16 cellular contexts compared by ENCODE assay signal in the genomic region with DNA sequence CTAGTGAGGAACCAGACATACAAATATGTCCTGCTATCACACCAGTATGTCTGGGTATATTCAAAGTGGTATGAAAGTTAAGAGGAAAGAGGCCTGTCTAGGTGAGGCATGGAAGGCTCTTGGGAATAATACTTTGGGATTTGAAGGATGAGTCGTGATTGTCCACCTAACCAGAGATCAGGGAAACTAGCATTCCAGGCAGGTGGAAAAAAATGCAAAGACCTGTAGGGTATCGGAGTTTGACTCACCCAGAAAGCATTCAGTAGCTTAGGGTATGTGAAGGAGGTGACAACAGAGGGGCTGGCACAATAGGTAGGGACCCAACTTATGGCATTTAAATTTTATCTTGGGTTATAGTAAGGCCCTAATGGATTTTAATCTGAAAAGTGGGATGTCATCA. TPM values are rescaled to one million over a fixed set of nuclear protein-coding genes. Genes with fewer than 3 reads are reported as not detected.
DNase-seq lines count a peak whose midpoint lies in the region; ATAC-seq and TF ChIP-seq lines count a peak whose summit lies in the region.
"Had no signal": no experiment of that assay in that cellular context is flagged by ENCODE, and none has a peak within 500 bp of the region (broad histone marks: within the 10 kb centered on the region; RNA-seq: fewer than 3 reads in every experiment).

No MANE protein-coding gene starts in this region.

- H4K20me1 ChIP-seq in HCT116 (ENCODE audit: insufficient read depth) = no peaks in the 10 kb centered on the region

- peaks cover 24 to 57% of the 10 kb centered on the region in 2 donors for H3K36me3 Mint-ChIP-seq in CD4-positive, alpha-beta memory T cell
- H3K36me3 Mint-ChIP-seq in brain (peaks cover 53% of the 10 kb centered on the region), nephron (ENCODE audit: low read depth) (peaks cover 35% of the 10 kb centered on the region)

- peaks cover 18% of the 10 kb centered on the region for H3K36me3 ChIP-seq in CD4-positive, alpha-beta memory T cell (ENCODE audit: insufficient read depth, low read length)
- peaks cover 15 to 16% of the 10 kb centered on the region in 2 experiments; a peak in 3 of 4 replicates for H3K36me3 ChIP-seq in HCT116 (ENCODE audit: control insufficient read depth in 1 of 2, insufficient read depth in 2 of 2, low read length in 2 of 2)
- peaks cover 0 to 23% (median 10%) of the 10 kb centered on the region in 4 donors for H3K36me3 ChIP-seq in transverse colon

- H2AFZ ChIP-seq in HCT116 (ENCODE audit: low read depth, low read length, poor library complexity, severe bottlenecking) = no peak overlapping the region

- RAD21 ChIA-PET in HCT116 (lab: Charles Lee; ENCODE audit: low non-redundant PET in 1 of 2, low total read pairs in 2 of 2, uncharacterized antibody in 2 of 2, unreplicated experiment in 2 of 2) = interaction anchor here in 1 of 2 experiments (0.6 kb wide), 1 partner anchor 549 kb away, joined by 3 read pairs; no protein-coding TSS in a partner anchor

- H3K27me3 Mint-ChIP-seq in CD4-positive, alpha-beta memory T cell = no peaks in the 10 kb centered on the region
- H3K27me3 Mint-ChIP-seq in brain (peaks cover 13% of the 10 kb centered on the region), nephron (ENCODE audit: low read depth) (no peaks in the 10 kb centered on the region)

- H3K27ac Mint-ChIP-seq in CD4-positive, alpha-beta memory T cell = peak overlapping the region in 6 of 7 donors; percentile 44 to 95 (median 90)
- peak overlapping the region in 2 of 5 experiments; percentile 44 to 92 for H3K27ac Mint-ChIP-seq in brain
- peak overlapping the region; percentile 1 to 90 (median 44) for H3K27ac Mint-ChIP-seq in nephron

- POLR2A ChIA-PET in CD4-positive, alpha-beta memory T cell (lab: Charles Lee; ENCODE audit: partially characterized antibody) = interaction anchor here (1.8 to 5.7 kb wide), 3 partner anchors 65 to 758 kb away, joined by 6 to 40 read pairs (median 37); partner anchors contain the start of genes RBM28, SND1 and ZNF800
- POLR2A ChIA-PET in HCT116 (lab: Charles Lee) = no interaction called here

- peaks cover 67% of the 10 kb centered on the region for H3K4me1 ChIP-seq in CD4-positive, alpha-beta memory T cell (ENCODE audit: insufficient read depth, low read length)
- H3K4me1 ChIP-seq in HCT116 (ENCODE audit: control insufficient read depth in 1 of 2, insufficient read depth in 2 of 2, low read length in 2 of 2) (peaks cover 19 to 41% of the 10 kb centered on the region in 2 experiments; a peak in 3 of 4 replicates), transverse colon (peaks cover 25 to 60% (median 45%) of the 10 kb centered on the region in 4 donors)

- CTCF ChIA-PET in CD4-positive, alpha-beta memory T cell (lab: Charles Lee; ENCODE audit: partially characterized antibody) = interaction anchor here (0.9 kb wide), 1 partner anchor 550 kb away, joined by 3 read pairs; no protein-coding TSS in a partner anchor
- CTCF ChIA-PET in HCT116 (lab: Charles Lee) = no interaction called here

- WGBS in transverse colon (ENCODE audit: low coverage in 1 of 2), 2 donors = 93 to 94% methylated on average over 2 of the region's 2 CpGs
- WGBS in lower leg skin, 2 donors = 95 to 96% methylated on average over 2 of the region's 2 CpGs

- no peak for TF ChIP-seq EP300 in transverse colon (IDR thresholded peaks at IDR 0.05; ENCODE audit: low read depth)

- BruUV-seq in HCT116 (replicated peaks; lab: Mats Ljungman, UMichigan) = no TSS peak

- DNase-seq in CD4-positive, alpha-beta memory T cell = no peak
- DNase-seq in HCT116 (ENCODE audit: low read depth, low spot score) (no peak), transverse colon (no peak), NCI-H1436 treated with DMSO at 0.1 percent for 48 hours (lab: John Stamatoyannopoulos, UW) (no peak), lower leg skin (ENCODE audit: low spot score in 2 of 2) (no peak), HK-2 (ENCODE audit: unreplicated experiment) (no peak)
- DNase-seq: activated CD4-positive, CD25-positive, alpha-beta regulatory T cell treated with anti-CD3 and anti-CD28 coated beads, Interleukin-2, amount 50 U/mL, for 72 hours; activated gamma-delta T cell treated with Interleukin-2 at 50 U/mL for 16 hours; KBM-7; NCI-H2081; NCI-H748 treated with DMSO at 0.1 percent for 48 hours; SHP77 treated with DMSO at 0.1 percent for 48 hours had no signal

- peak overlapping the region; percentile 89 to 96 (median 93) for H3K4me3 Mint-ChIP-seq in CD4-positive, alpha-beta memory T cell
- H3K4me3 Mint-ChIP-seq in brain = peak overlapping the region; percentile 93 to 98 (median 96)
- H3K4me3 Mint-ChIP-seq in nephron = peak overlapping the region; percentile 94 to 95 (median 95)

- no peak for TF ChIP-seq RAD21 in HCT116 (IDR thresholded peaks at IDR 0.05; ENCODE audit: low read depth)

- H3K4me2 ChIP-seq in HCT116 (ENCODE audit: low read length) = peak overlapping the region; percentile 77

- peaks cover 43% of the 10 kb centered on the region for H3K79me2 ChIP-seq in HCT116 (ENCODE audit: insufficient read depth, low read length)

- TF ChIP-seq POLR2A in HCT116 (IDR thresholded peaks at IDR 0.05; ENCODE audit: borderline replicate concordance, extremely low read depth, insufficient read depth, insufficient read length) (no peak), transverse colon (IDR thresholded peaks at IDR 0.05) (no peak), lower leg skin (IDR thresholded peaks at IDR 0.05) (no peak)

- in situ Hi-C loops in transverse colon (cut with MboI; ENCODE audit: low pct_ligation_motif_present in 1 of 4, low pct_unique_long_range_greater_than_20kb in 1 of 4, low sequenced_read_pairs in 3 of 4) = no loop called here

- no peaks in the 10 kb centered on the region for H3K9me2 ChIP-seq in HCT116 (ENCODE audit: insufficient read depth)

- TF ChIP-seq CTCF in HCT116 (IDR thresholded peaks at IDR 0.05 in 2 of 3, conservative IDR thresholded peaks at IDR 0.05 in 1 of 3; ENCODE audit: borderline replicate concordance in 1 of 3, insufficient read depth in 1 of 3, low read depth in 2 of 3, low read length in 2 of 3) (no peak), brain (conservative IDR thresholded peaks at IDR 0.05) (no peak), nephron (IDR thresholded peaks at IDR 0.05; ENCODE audit: unreplicated experiment in 3 of 3) (no peak), transverse colon (IDR thresholded peaks at IDR 0.05) (no peak), lower leg skin (IDR thresholded peaks at IDR 0.05) (no peak)

- H3K27me3 ChIP-seq in CD4-positive, alpha-beta memory T cell (ENCODE audit: insufficient read depth, low read length) = no peaks in the 10 kb centered on the region
- H3K27me3 ChIP-seq in HCT116 (ENCODE audit: insufficient read depth, low read length) (no peaks in the 10 kb centered on the region), transverse colon (no peaks in the 10 kb centered on the region)

- no peaks in the 10 kb centered on the region for H3K9me3 Mint-ChIP-seq in CD4-positive, alpha-beta memory T cell
- peaks cover 0 to 3% (median 0%) of the 10 kb centered on the region in 5 experiments for H3K9me3 Mint-ChIP-seq in brain
- no peaks in the 10 kb centered on the region for H3K9me3 Mint-ChIP-seq in nephron

- H3K9ac ChIP-seq in HCT116 (ENCODE audit: low read length) = no peak overlapping the region

- H3K4me3 ChIP-seq in CD4-positive, alpha-beta memory T cell (ENCODE audit: low read length in 2 of 2) = no peak overlapping the region
- H3K4me3 ChIP-seq in HCT116 (replicated peaks in 1 of 2; ENCODE audit: low read depth in 1 of 2, low read length in 2 of 2) (peak overlapping the region in 1 of 2 experiments; percentile 94; a peak in 1 of 4 replicates), transverse colon (no peak overlapping the region), lower leg skin (ENCODE audit: low read depth, poor library complexity, severe bottlenecking) (no peak overlapping the region)

- ATAC-seq in HCT116 = no peak

- H3K4me1 Mint-ChIP-seq in CD4-positive, alpha-beta memory T cell = peaks cover 38 to 80% (median 65%) of the 10 kb centered on the region in 4 donors
- H3K4me1 Mint-ChIP-seq in brain = peaks cover 73% of the 10 kb centered on the region
- H3K4me1 Mint-ChIP-seq in nephron = peaks cover 48% of the 10 kb centered on the region

- H3K27ac ChIP-seq in CD4-positive, alpha-beta memory T cell (ENCODE audit: low read depth, low read length) = no peak overlapping the region
- no peak overlapping the region for H3K27ac ChIP-seq in HCT116 (ENCODE audit: low read depth, low read length)
- peak overlapping the region in 1 of 4 donors; percentile 94 for H3K27ac ChIP-seq in transverse colon

- H3K9me3 ChIP-seq in CD4-positive, alpha-beta memory T cell (ENCODE audit: control insufficient read depth in 1 of 2, low read length in 2 of 2) = no peaks in the 10 kb centered on the region
- no peaks in the 10 kb centered on the region for H3K9me3 ChIP-seq in HCT116 (ENCODE audit: control insufficient read depth in 1 of 2, insufficient read depth in 1 of 2, low read depth in 1 of 2, low read length in 2 of 2)
- no peaks in the 10 kb centered on the region for H3K9me3 ChIP-seq in transverse colon
- H3K9me3 ChIP-seq: thoracic aorta had no signal

- intact Hi-C loops in CD4-positive, alpha-beta memory T cell (cut with micrococcal nuclease) = loop anchor here (5.0 kb wide), 3 partner anchors 239 to 871 kb away; partner anchors contain the start of genes GRM8 and HILPDA
- intact Hi-C loops in HCT116 (cut with micrococcal nuclease) (loop anchor here (5.0 kb wide), 2 partner anchors 66 to 194 kb away; partner anchors contain the start of genes SND1 and ZNF800), transverse colon (cut with DNase I; ENCODE audit: low total_unique reads) (no loop called here), lower leg skin (cut with DNase I; ENCODE audit: low total_unique reads) (no loop called here)

RNA-seq across cellular contexts. Expression of gene GCC1, which starts 0.9 kb away (rescaled TPM):
- 10 to 100 TPM; 29.1 to 30.0 TPM for total RNA-seq in CD4-positive, alpha-beta memory T cell
- polyA plus RNA-seq in CD4-positive, alpha-beta memory T cell = 10 to 100 TPM in 1 of 2 donors, 1 to 10 TPM in 1; 7.9 to 20.7 TPM
- 17.9 TPM for total RNA-seq in HCT116 (2021; ENCODE audit: unreplicated experiment)
- polyA plus RNA-seq in HCT116 (2012) = 14.3 and 15.8 TPM in 2 replicates
- 9.7 TPM for polyA plus RNA-seq in brain (ENCODE audit: insufficient read depth, low read depth, low replicate concordance)
- total RNA-seq in transverse colon = 10 to 100 TPM; 10.3 to 20.5 (median 18.9) TPM
- 10 to 100 TPM; 20.2 to 27.2 (median 22.1) TPM for total RNA-seq in lower leg skin

RNA-seq across cellular contexts. Expression of gene ARF5, which starts 1.9 kb away (rescaled TPM):
- total RNA-seq in CD4-positive, alpha-beta memory T cell = 10 to 100 TPM; 93.2 to 95.5 TPM
- polyA plus RNA-seq in CD4-positive, alpha-beta memory T cell = 100 to 1,000 TPM; 167 to 228 TPM
- 204 TPM for total RNA-seq in HCT116 (2021; ENCODE audit: unreplicated experiment)
- 281 and 294 TPM in 2 replicates for polyA plus RNA-seq in HCT116 (2012)
- 328 TPM for polyA plus RNA-seq in brain (ENCODE audit: insufficient read depth, low read depth, low replicate concordance)
- 100 to 1,000 TPM in 3 of 4 donors, 10 to 100 TPM in 1; 70.1 to 379 (median 194) TPM for total RNA-seq in transverse colon
- total RNA-seq in lower leg skin = 100 to 1,000 TPM; 187 to 270 (median 237) TPM

RNA-seq across cellular contexts. Expression of gene FSCN3, which starts 7.2 kb away (rescaled TPM):
- 1 to 10 TPM; 4.9 to 5.1 TPM for total RNA-seq in CD4-positive, alpha-beta memory T cell
- polyA plus RNA-seq in CD4-positive, alpha-beta memory T cell = 1 to 10 TPM in 1 of 2 donors, under 1 TPM in 1; 0.60 to 1.7 TPM
- total RNA-seq in HCT116 (2021; ENCODE audit: unreplicated experiment) = 1.0 TPM
- 0.16 and 0.39 TPM in 2 replicates for polyA plus RNA-seq in HCT116 (2012)
- 1.3 TPM for polyA plus RNA-seq in brain (ENCODE audit: insufficient read depth, low read depth, low replicate concordance)
- 1 to 10 TPM in 1 of 4 donors, under 1 TPM in 1, not detected in 2; 0.79 to 3.4 TPM for total RNA-seq in transverse colon
- 1 to 10 TPM in 3 of 4 donors, not detected in 1; 1.6 to 3.7 (median 2.2) TPM for total RNA-seq in lower leg skin

RNA-seq across cellular contexts. Expression of gene PAX4, which starts 31.6 kb away (rescaled TPM):
- total RNA-seq in CD4-positive, alpha-beta memory T cell = not detected
- polyA plus RNA-seq in CD4-positive, alpha-beta memory T cell = not detected
- not detected for total RNA-seq in HCT116 (2021; ENCODE audit: unreplicated experiment)
- polyA plus RNA-seq in HCT116 (2012) = not detected in 2 replicates
- polyA plus RNA-seq in brain (ENCODE audit: insufficient read depth, low read depth, low replicate concordance) = not detected
- total RNA-seq in transverse colon = 1 to 10 TPM in 1 of 4 donors, under 1 TPM in 1, not detected in 2; 0.41 to 5.0 TPM
- total RNA-seq in lower leg skin = not detected
- total RNA-seq: myocyte, thoracic aorta had no signal

Comparison
In these comparisons a context has a peak if more than half of its experiments do, and no peak if none do; other contexts are left out.
1. intact Hi-C loops: an anchor here in CD4-positive, alpha-beta memory T cell (5.0 kb wide) and HCT116 (5.0 kb wide); none called in transverse colon and lower leg skin.